Comparison of ENCODE assay signal across 19 cellular contexts in genomic region chr20:64245746-64246595, GRCh38.
"Had no signal": no experiment of that assay in that cellular context is flagged by ENCODE, and none has a peak within 500 bp of the region (broad histone marks: within the 10 kb centered on the region; RNA-seq: fewer than 3 reads in every experiment).

No MANE protein-coding gene starts in this region.

- H3K4me3 Mint-ChIP-seq: activated naive CD8-positive, alpha-beta T cell treated with anti-CD3 and anti-CD28 coated beads for 36 hours; activated T-helper 1 cell treated with anti-CD3 and anti-CD28 coated beads, Interleukin-12 subunit alpha, Interleukin-12 subunit beta, Interleukin-2, Interleukin-4 antibody, amounts not matched to agents 30 ng/mL and 10 ng/mL and 1 ng/mL, durations not matched to agents 14 hours and 24 hours and 36 hours; effector memory CD8-positive, alpha-beta T cell; naive thymus-derived CD4-positive, alpha-beta T cell; T-helper 1 cell treated with Interleukin-12 subunit alpha and Interleukin-12 subunit beta and Interleukin-4 antibody, amounts not matched to agents 30 μg/mL and 1 μg/mL, for 36 hours had no signal

- ATAC-seq: effector memory CD8-positive, alpha-beta T cell; left ventricle myocardium superior; naive thymus-derived CD4-positive, alpha-beta T cell had no signal

- H3K27me3 Mint-ChIP-seq: activated naive CD8-positive, alpha-beta T cell treated with anti-CD3 and anti-CD28 coated beads for 36 hours had no signal

- H3K36me3 Mint-ChIP-seq: activated naive CD8-positive, alpha-beta T cell treated with anti-CD3 and anti-CD28 coated beads for 36 hours; naive thymus-derived CD4-positive, alpha-beta T cell had no signal

- H3K27ac ChIP-seq: body of pancreas, epithelial cell of prostate, testis, upper lobe of left lung, VCaP had no signal

- H3K27ac Mint-ChIP-seq: activated naive CD8-positive, alpha-beta T cell treated with anti-CD3 and anti-CD28 coated beads for 36 hours; activated T-helper 1 cell treated with anti-CD3 and anti-CD28 coated beads, Interleukin-12 subunit alpha, Interleukin-12 subunit beta, Interleukin-2, Interleukin-4 antibody, amounts not matched to agents 30 ng/mL and 10 ng/mL and 1 ng/mL, durations not matched to agents 14 hours and 24 hours and 36 hours; naive thymus-derived CD4-positive, alpha-beta T cell; T-helper 1 cell treated with Interleukin-12 subunit alpha and Interleukin-12 subunit beta and Interleukin-4 antibody, amounts not matched to agents 30 μg/mL and 1 μg/mL, for 36 hours had no signal

- H3K27me3 ChIP-seq: body of pancreas, testis, upper lobe of left lung had no signal

- H3K4me3 ChIP-seq: body of pancreas, testis, upper lobe of left lung had no signal

- DNase-seq: activated CD4-positive, alpha-beta T cell treated with anti-CD3 and anti-CD28 coated beads, Interleukin-2, amount 50 U/mL, for 1 hour; activated CD4-positive, CD25-positive, alpha-beta regulatory T cell treated with anti-CD3 and anti-CD28 coated beads, Interleukin-2, amount 50 U/mL, for 72 hours; activated naive CD8-positive, alpha-beta T cell treated with anti-CD3 and anti-CD28 coated beads for 36 hours; activated T-cell treated with anti-CD3 and anti-CD28 coated beads for 4 hours; amygdala; body of pancreas; effector memory CD8-positive, alpha-beta T cell; foreskin fibroblast; hippocampal formation; left ventricle myocardium superior; mesenchymal stem cell; stimulated activated CD4-positive, alpha-beta T cell treated with anti-CD3 and anti-CD28 coated beads, Interleukin-2, amount 100 ng/mL, for 24 hours; testis; upper lobe of left lung had no signal

- H3K4me1 ChIP-seq: body of pancreas, testis, upper lobe of left lung had no signal

- H3K9me3 ChIP-seq: body of pancreas, testis, upper lobe of left lung had no signal

- H3K36me3 ChIP-seq: upper lobe of left lung had no signal

- H3K9me3 Mint-ChIP-seq: activated naive CD8-positive, alpha-beta T cell treated with anti-CD3 and anti-CD28 coated beads for 36 hours; activated T-helper 1 cell treated with anti-CD3 and anti-CD28 coated beads, Interleukin-12 subunit alpha, Interleukin-12 subunit beta, Interleukin-2, Interleukin-4 antibody, amounts not matched to agents 30 ng/mL and 10 ng/mL and 1 ng/mL, durations not matched to agents 14 hours and 24 hours and 36 hours; effector memory CD8-positive, alpha-beta T cell; T-helper 1 cell treated with Interleukin-12 subunit alpha and Interleukin-12 subunit beta and Interleukin-4 antibody, amounts not matched to agents 30 μg/mL and 1 μg/mL, for 36 hours had no signal
